Comparison of ENCODE assay signal across 8 cellular contexts in genomic region chr17:61409301-61410099, GRCh38. TPM values are rescaled to one million over a fixed set of nuclear protein-coding genes. Genes with fewer than 3 reads are reported as not detected.
DNase-seq lines count a peak whose midpoint lies in the region; ATAC-seq and TF ChIP-seq lines count a peak whose summit lies in the region.

No MANE protein-coding gene starts in this region.

- no peaks in the 10 kb centered on the region for H4K20me1 ChIP-seq in DOHH2 (ENCODE audit: control insufficient read depth, insufficient read depth, low read depth, low read length)

- H3K36me3 ChIP-seq in DOHH2 (ENCODE audit: control insufficient read depth, low read length): no peaks in the 10 kb centered on the region
- H3K36me3 ChIP-seq in colonic mucosa: no peaks in the 10 kb centered on the region
- H3K36me3 ChIP-seq in left lung: peaks cover 0 to 19% of the 10 kb centered on the region in 2 donors

- no peaks in the 10 kb centered on the region for H3F3A ChIP-seq in DOHH2 (ENCODE audit: control insufficient read depth, insufficient read depth)

- H3K4me1 Mint-ChIP-seq in stimulated activated naive CD8-positive, alpha-beta T cell treated with anti-CD3 and anti-CD28 coated beads, Interleukin-15, Interleukin-2, amounts not matched to agents 100 ng/mL and 50 ng/mL, for 24 hours (ENCODE audit: low read depth): peaks cover 17% of the 10 kb centered on the region

- H3K4me1 ChIP-seq in DOHH2 (ENCODE audit: control insufficient read depth, low read length) (peaks cover 15% of the 10 kb centered on the region), colonic mucosa (peaks cover 5% of the 10 kb centered on the region), left lung (peaks cover 11 to 67% of the 10 kb centered on the region in 2 donors)

- H3K9me3 Mint-ChIP-seq in stimulated activated naive CD8-positive, alpha-beta T cell treated with anti-CD3 and anti-CD28 coated beads, Interleukin-15, Interleukin-2, amounts not matched to agents 100 ng/mL and 50 ng/mL, for 24 hours: no peaks in the 10 kb centered on the region

- H3K27ac ChIP-seq in DOHH2 (ENCODE audit: low read depth, low read length) (no peak overlapping the region), colonic mucosa (peak overlapping the region; percentile 49), left lung (peak overlapping the region; percentile 87 to 95)

- no peaks in the 10 kb centered on the region for H3K36me3 Mint-ChIP-seq in stimulated activated naive CD8-positive, alpha-beta T cell treated with anti-CD3 and anti-CD28 coated beads, Interleukin-15, Interleukin-2, amounts not matched to agents 100 ng/mL and 50 ng/mL, for 24 hours (ENCODE audit: low read depth)

- H3K4me3 Mint-ChIP-seq in stimulated activated naive CD8-positive, alpha-beta T cell treated with anti-CD3 and anti-CD28 coated beads, Interleukin-15, Interleukin-2, amounts not matched to agents 100 ng/mL and 50 ng/mL, for 24 hours: peak overlapping the region; percentile 60

- H3K9ac ChIP-seq in colonic mucosa (ENCODE audit: low read depth in 2 of 2, low read length in 2 of 2): peak overlapping the region in 1 of 2 donors; percentile 39

- H3K27me3 ChIP-seq in DOHH2 (ENCODE audit: control insufficient read depth, low read length) (peaks cover 58% of the 10 kb centered on the region), colonic mucosa (peaks cover 67% of the 10 kb centered on the region), left lung (peaks cover 29 to 100% of the 10 kb centered on the region in 2 donors)

- no peak for DNase-seq in HFF-Myc (ENCODE audit: extremely low read depth, low read depth)
- peak; percentile 56 for DNase-seq in SKM-1 treated with dmso at 0.1 percent for 144 hours (lab: John Stamatoyannopoulos, UW; ENCODE audit: unreplicated experiment)
- DNase-seq in colonic mucosa: peak; percentile 48
- peak; percentile 64 to 88 for DNase-seq in left lung

- H3K9me3 ChIP-seq in DOHH2 (ENCODE audit: control insufficient read depth, insufficient read depth, low read length) (no peaks in the 10 kb centered on the region), colonic mucosa (no peaks in the 10 kb centered on the region), left lung (no peaks in the 10 kb centered on the region)

- peak overlapping the region; percentile 43; the same call in 1 of the 2 replicates for H3K4me2 ChIP-seq in DOHH2 (ENCODE audit: low read length)

- ATAC-seq in left lung: peak; percentile 15
- no peak for ATAC-seq in GM21360 (IDR thresholded peaks at IDR 0.05; ENCODE audit: unreplicated experiment)
- no peak for ATAC-seq in HG03378 (IDR thresholded peaks at IDR 0.05; ENCODE audit: unreplicated experiment)

- no peak overlapping the region for H3K27ac Mint-ChIP-seq in stimulated activated naive CD8-positive, alpha-beta T cell treated with anti-CD3 and anti-CD28 coated beads, Interleukin-15, Interleukin-2, amounts not matched to agents 100 ng/mL and 50 ng/mL, for 24 hours

- no peaks in the 10 kb centered on the region for H3K79me2 ChIP-seq in DOHH2 (ENCODE audit: control insufficient read depth, low read length)

- TF ChIP-seq CTCF in DOHH2 (IDR thresholded peaks at IDR 0.05; ENCODE audit: low read depth, low read length, poor library complexity, severe bottlenecking) (no peak), HFF-Myc (IDR thresholded peaks at IDR 0.05; ENCODE audit: low read depth, low read length, missing control alignments) (peak; percentile 41), colonic mucosa (IDR thresholded peaks at IDR 0.05) (peak; percentile 11), left lung (IDR thresholded peaks at IDR 0.05) (peak in 1 of 2 donors; percentile 54)

- H3K9me2 ChIP-seq in DOHH2 (replicated peaks; ENCODE audit: control insufficient read depth, low read length): no peaks in the 10 kb centered on the region

- peak overlapping the region; percentile 34; the same call in 1 of the 2 replicates for H3K4me3 ChIP-seq in DOHH2 (ENCODE audit: low read length)
- H3K4me3 ChIP-seq in HFF-Myc (replicated peaks; ENCODE audit: low read depth, low read length): peak overlapping the region; percentile 43
- peak overlapping the region; percentile 45 for H3K4me3 ChIP-seq in colonic mucosa
- H3K4me3 ChIP-seq in left lung: peak overlapping the region; percentile 25 to 65

- intact Hi-C loops in colonic mucosa (cut with DNase I): no loop called here
- intact Hi-C loops in left lung (cut with DNase I): loop anchor here in 1 of 2 donors (10.0 kb wide), 1 partner anchor 425 kb away; no protein-coding TSS in a partner anchor

- peaks cover 47% of the 10 kb centered on the region for H3K27me3 Mint-ChIP-seq in stimulated activated naive CD8-positive, alpha-beta T cell treated with anti-CD3 and anti-CD28 coated beads, Interleukin-15, Interleukin-2, amounts not matched to agents 100 ng/mL and 50 ng/mL, for 24 hours

RNA-seq across cellular contexts. Expression of gene TBX2, which starts 9.9 kb away (rescaled TPM):
- total RNA-seq in colonic mucosa (1 to 10 TPM; 5.0 to 5.3 TPM), left lung (100 to 1,000 TPM; 104 to 119 TPM)

RNA-seq across cellular contexts. Expression of gene TBX4, which starts 42.7 kb away (rescaled TPM):
- not detected for total RNA-seq in colonic mucosa
- 10 to 100 TPM; 21.2 to 29.3 TPM for total RNA-seq in left lung

Comparison
In these comparisons a context has a peak if more than half of its experiments do, and no peak if none do; other contexts are left out.
1. RNA of gene TBX2, which starts 9.9 kb away (total RNA-seq): 104 to 119 TPM in left lung; 5.0 to 5.3 TPM in colonic mucosa; every median in the first group is over 10 times any median in the second.
2. RNA of gene TBX4, which starts 42.7 kb away (total RNA-seq): 21.2 to 29.3 TPM in left lung; not detected in colonic mucosa; every median in the first group is over 10 times any median in the second.
3. Peak in every context shown above with its lines, with median percentiles within 50 percentile points of each other: H3K4me3 ChIP-seq.